ENCODE assay signal across 8 cellular contexts in genomic region chr10:44384601-44385422, GRCh38. TPM values are rescaled to one million over a fixed set of nuclear protein-coding genes. Genes with fewer than 3 reads are reported as not detected.
DNase-seq lines count a peak whose midpoint lies in the region; ATAC-seq and TF ChIP-seq lines count a peak whose summit lies in the region.

CXCL12 (minus strand) TSS chr10:44385097; CDS start chr10:44385005, 92 bp downstream.

- peak within 1 kb of the TSS; percentile 81 for H2BK120ac ChIP-seq in neuronal stem cell (ENCODE audit: low read depth, low read length)

- peak within 1 kb of the TSS; percentile 2 for H2BK15ac ChIP-seq in neuronal stem cell (ENCODE audit: low read length)

- no CpG with 5 or more reads among the region's 98 CpGs for WGBS in neuronal stem cell (ENCODE audit: extremely low coverage in 2 of 2, insufficient read length in 2 of 2, insufficient replicate concordance in 1 of 2), 2 donors

- DNase-seq in BJ (ENCODE audit: low read depth) (no peak), PC-3 (no peak), fibroblast of mammary gland (ENCODE audit: low read depth) (no peak), neuronal stem cell (ENCODE audit: low spot score) (no peak), SHP77 (lab: John Stamatoyannopoulos, UW) (no peak), RKO (ENCODE audit: low spot score) (no peak)
- DNase-seq in activated CD4-positive, CD25-positive, alpha-beta regulatory T cell treated with anti-CD3 and anti-CD28 coated beads, Interleukin-2, amount 50 U/mL, for 72 hours: no peak

- no peak for ATAC-seq in PC-3
- no peak for ATAC-seq in activated CD4-positive, CD25-positive, alpha-beta regulatory T cell treated with anti-CD3 and anti-CD28 coated beads, Interleukin-2, amount 50 U/mL, for 24 hours

- no peak within 1 kb of the TSS for H3K4ac ChIP-seq in neuronal stem cell (ENCODE audit: low read length)

- H3K27me3 ChIP-seq in BJ (ENCODE audit: control insufficient read depth, insufficient read depth, low read length) (no peaks in the 10 kb centered on the region), PC-3 (ENCODE audit: low read length) (peaks cover 54% of the 10 kb centered on the region), neuronal stem cell (ENCODE audit: control insufficient read depth in 3 of 3, insufficient read depth in 3 of 3, low read depth in 1 of 3, low read length in 3 of 3) (peaks cover 17 to 67% (median 42%) of the 10 kb centered on the region in 3 experiments)

- H3K4me3 ChIP-seq in BJ (ENCODE audit: low read depth, low read length) (peak within 1 kb of the TSS; percentile 75), PC-3 (ENCODE audit: low read length) (peak within 1 kb of the TSS; percentile 44), fibroblast of mammary gland (ENCODE audit: control insufficient read depth, low read depth, low read length) (peak within 1 kb of the TSS; percentile 38), neuronal stem cell (ENCODE audit: low read length in 2 of 2) (peak within 1 kb of the TSS in 1 of 2 donors; percentile 71)

- H3K4me1 ChIP-seq in PC-3 (ENCODE audit: insufficient read depth, low read length) (no peaks in the 10 kb centered on the region), neuronal stem cell (ENCODE audit: control insufficient read depth in 2 of 2, insufficient read depth in 1 of 2, low read depth in 1 of 2, low read length in 2 of 2) (peaks cover 0 to 29% of the 10 kb centered on the region in 2 donors)

- no peaks in the 10 kb centered on the region for H3K9me2 ChIP-seq in PC-3 (replicated peaks; ENCODE audit: low read length)

- H3K9ac ChIP-seq in PC-3 (ENCODE audit: low read length): no peak within 1 kb of the TSS
- peak within 1 kb of the TSS; percentile 79 for H3K9ac ChIP-seq in neuronal stem cell (ENCODE audit: low read depth, low read length, poor library complexity)

- H3K9me3 ChIP-seq in PC-3 (ENCODE audit: low read length) (no peaks in the 10 kb centered on the region), neuronal stem cell (replicated peaks in 1 of 2; ENCODE audit: control insufficient read depth in 2 of 2, insufficient read depth in 1 of 2, low read depth in 1 of 2, low read length in 2 of 2) (no peaks in the 10 kb centered on the region)

- peak within 1 kb of the TSS; percentile 20 for H2AK5ac ChIP-seq in neuronal stem cell (ENCODE audit: low read depth, low read length)

- peak within 1 kb of the TSS; percentile 52 for H3K4me2 ChIP-seq in PC-3 (ENCODE audit: low read length)
- peak within 1 kb of the TSS; percentile 93 for H3K4me2 ChIP-seq in neuronal stem cell (ENCODE audit: insufficient read depth, low read length, poor library complexity, severe bottlenecking)

- no peaks in the 10 kb centered on the region for H3K79me2 ChIP-seq in PC-3 (ENCODE audit: low read length)

- H3K27ac ChIP-seq in PC-3 (ENCODE audit: low read length): no peak within 1 kb of the TSS
- no peak within 1 kb of the TSS for H3K27ac ChIP-seq in neuronal stem cell (replicated peaks; ENCODE audit: low read length)

- no peak within 1 kb of the TSS for H4K91ac ChIP-seq in neuronal stem cell (ENCODE audit: low read depth, low read length, poor library complexity)

- no peaks in the 10 kb centered on the region for H3F3A ChIP-seq in PC-3 (ENCODE audit: low read length, unreplicated experiment)

- CTCF ChIA-PET in BJ (lab: Yijun Ruan, JAX): interaction anchor here (0.6 to 2.6 kb wide), 13 partner anchors 10 to 715 kb away, joined by 3 to 15 read pairs (median 5); no protein-coding TSS in a partner anchor
- CTCF ChIA-PET in PC-3 (lab: Charles Lee): no interaction called here

- peak within 1 kb of the TSS; percentile 22 for H2BK12ac ChIP-seq in neuronal stem cell (ENCODE audit: low read length)

- TF ChIP-seq CTCF in BJ (IDR thresholded peaks at IDR 0.05; ENCODE audit: insufficient read depth, low read depth, low read length) (no peak), PC-3 (conservative IDR thresholded peaks at IDR 0.05; ENCODE audit: low read depth, low read length) (no peak), fibroblast of mammary gland (conservative IDR thresholded peaks at IDR 0.05; ENCODE audit: control insufficient read depth, insufficient read depth, low read depth, low read length) (no peak)

- no peaks in the 10 kb centered on the region for H4K20me1 ChIP-seq in PC-3 (ENCODE audit: low read length)

- H2BK5ac ChIP-seq in neuronal stem cell (ENCODE audit: low read length): peak within 1 kb of the TSS; percentile 33

- peak within 1 kb of the TSS; percentile 63 for H3K23ac ChIP-seq in neuronal stem cell (ENCODE audit: low read depth, low read length, poor library complexity)

- no TSS peak for BruUV-seq in PC-3 (replicated peaks; lab: Mats Ljungman, UMichigan)

- no peak within 1 kb of the TSS for H4K8ac ChIP-seq in neuronal stem cell (ENCODE audit: low read depth, low read length)

- H3K18ac ChIP-seq in neuronal stem cell (ENCODE audit: low read length): peak within 1 kb of the TSS; percentile 88

- peaks cover 3% of the 10 kb centered on the region for H3K36me3 ChIP-seq in BJ (ENCODE audit: control insufficient read depth, insufficient read depth, low read length)
- H3K36me3 ChIP-seq in PC-3 (ENCODE audit: low read depth, low read length): no peaks in the 10 kb centered on the region
- no peaks in the 10 kb centered on the region for H3K36me3 ChIP-seq in neuronal stem cell (replicated peaks in 1 of 2; ENCODE audit: control insufficient read depth in 2 of 2, insufficient read depth in 2 of 2, low read length in 2 of 2)

- no peak within 1 kb of the TSS for H2AFZ ChIP-seq in PC-3 (ENCODE audit: low read length)
- peak within 1 kb of the TSS; percentile 17 for H2AFZ ChIP-seq in neuronal stem cell (ENCODE audit: low read length)

- POLR2A ChIA-PET in BJ (lab: Charles Lee) (no interaction called here), PC-3 (lab: Charles Lee; ENCODE audit: unreplicated experiment) (no interaction called here)

- intact Hi-C loops in PC-3 (cut with micrococcal nuclease): loop anchor here (5.0 to 10.0 kb wide), 2 partner anchors 480 to 598 kb away; no protein-coding TSS in a partner anchor

- peak within 1 kb of the TSS; percentile 71 for H3K14ac ChIP-seq in neuronal stem cell (ENCODE audit: low read length)

- no peaks in the 10 kb centered on the region for H3K79me1 ChIP-seq in neuronal stem cell (ENCODE audit: low read depth, low read length)

RNA-seq across cellular contexts. Expression of gene CXCL12, which starts in this region (rescaled TPM):
- 201 and 217 TPM in 2 replicates for polyA plus RNA-seq in BJ (2011; rRNA removed)
- polyA minus RNA-seq in BJ (2011; rRNA and poly(A)+ RNA removed): 103 and 113 TPM in 2 replicates
- total RNA-seq in PC-3 (2014; rRNA removed): 0.12 and 0.47 TPM in 2 replicates
- 0.54 TPM for polyA plus RNA-seq in neuronal stem cell (2013, experiment 1 of 2)
- polyA plus RNA-seq in neuronal stem cell (2013, experiment 2 of 2): 0.64 TPM
